Comparison of ENCODE assay signal across 8 cellular contexts in the genomic region with DNA sequence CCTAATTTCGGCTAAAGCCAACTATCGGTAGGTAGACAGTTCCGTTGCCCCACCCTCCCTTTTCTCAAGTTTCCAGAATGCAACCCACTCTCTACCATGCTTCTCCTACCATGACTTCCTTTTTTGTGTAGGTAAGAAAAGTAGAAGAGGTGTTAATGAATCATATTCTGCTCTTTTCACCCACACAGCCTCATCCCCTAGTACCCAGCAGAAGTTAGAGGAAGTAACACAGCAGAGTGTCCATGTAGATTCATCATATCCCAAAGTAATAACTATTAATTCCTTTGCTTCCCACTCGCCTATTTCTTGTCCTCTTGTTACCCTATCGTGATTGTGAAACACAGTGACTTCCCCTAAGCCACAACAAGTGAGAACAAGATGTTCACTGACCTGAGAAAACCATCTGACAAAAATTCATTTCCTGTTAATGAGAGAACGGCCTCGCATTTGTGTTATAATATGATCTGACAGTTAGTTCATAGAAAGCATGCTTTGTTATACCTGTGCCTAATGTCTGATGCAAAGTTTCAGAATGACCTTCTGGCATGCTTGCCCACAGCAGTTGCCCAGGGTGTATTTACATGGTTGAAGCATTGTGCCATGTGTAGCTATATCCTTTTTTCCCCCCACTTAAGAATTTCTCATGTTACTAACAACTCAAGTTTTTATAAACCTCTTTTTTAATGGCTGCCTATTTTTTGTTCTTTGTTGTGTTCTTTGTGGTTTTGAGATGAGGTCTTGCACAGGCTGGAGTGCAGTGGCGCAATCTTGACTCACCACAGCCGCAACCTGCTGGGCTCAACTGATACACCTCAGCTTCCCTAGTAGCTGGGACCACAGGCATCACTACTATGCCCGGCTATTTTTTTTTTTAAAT.
DNase-seq lines count a peak whose midpoint lies in the region; ATAC-seq and TF ChIP-seq lines count a peak whose summit lies in the region.

No MANE protein-coding gene starts in this region.

- intact Hi-C loops in sigmoid colon (cut with DNase I): no loop called here

- TF ChIP-seq POLR2A in sigmoid colon (IDR thresholded peaks at IDR 0.05): no peak

- no peak for TF ChIP-seq CTCF in sigmoid colon (IDR thresholded peaks at IDR 0.05)

- H3K27me3 ChIP-seq in BLaER1 treated with 17β-estradiol and CSF1 and Interleukin-3, amounts not matched to agents 10 nM and 100 nM: no peaks in the 10 kb centered on the region
- no peaks in the 10 kb centered on the region for H3K27me3 ChIP-seq in HAP-1 (ENCODE audit: low read depth)
- no peaks in the 10 kb centered on the region for H3K27me3 ChIP-seq in sigmoid colon

- no peaks in the 10 kb centered on the region for H4K20me1 ChIP-seq in BLaER1 treated with 17β-estradiol and CSF1 and Interleukin-3, amounts not matched to agents 10 nM and 100 nM

- H3K4me1 ChIP-seq in BLaER1 treated with 17β-estradiol and CSF1 and Interleukin-3, amounts not matched to agents 10 nM and 100 nM: peaks cover 34 to 52% (median 43%) of the 10 kb centered on the region in 10 experiments
- H3K4me1 ChIP-seq in HAP-1 (no peaks in the 10 kb centered on the region), sigmoid colon (no peaks in the 10 kb centered on the region)

- H3K4me3 ChIP-seq in BLaER1 treated with 17β-estradiol and CSF1 and Interleukin-3, amounts not matched to agents 10 nM and 100 nM: peak overlapping the region in 5 of 10 experiments; percentile 0 to 39 (median 4); a peak in 3 of 20 replicates
- H3K4me3 ChIP-seq in HAP-1 (no peak overlapping the region), sigmoid colon (no peak overlapping the region)

- peak in 1 of 4 donors; percentile 40 for TF ChIP-seq EP300 in sigmoid colon (IDR thresholded peaks at IDR 0.05)

- WGBS in sigmoid colon, 2 donors: 47 to 85% methylated on average over 10 of the region's 10 CpGs

- ATAC-seq in GM21390 (IDR thresholded peaks at IDR 0.05; ENCODE audit: unreplicated experiment): peak; percentile 80

- H3K9ac ChIP-seq in BLaER1 treated with 17β-estradiol and CSF1 and Interleukin-3, amounts not matched to agents 10 nM and 100 nM: peak overlapping the region in 8 of 11 experiments; percentile 2 to 52 (median 42); a peak in 11 of 22 replicates

- H3K27ac ChIP-seq in BLaER1 treated with 17β-estradiol and CSF1 and Interleukin-3, amounts not matched to agents 10 nM and 100 nM: peak overlapping the region in 9 of 11 experiments; percentile 20 to 73 (median 70); a peak in 17 of 22 replicates
- no peak overlapping the region for H3K27ac ChIP-seq in sigmoid colon

- H3K9me3 ChIP-seq in BLaER1 treated with 17β-estradiol and CSF1 and Interleukin-3, amounts not matched to agents 10 nM and 100 nM (replicated peaks in 1 of 11): peaks cover 0 to 4% (median 0%) of the 10 kb centered on the region in 11 experiments; a peak in 3 of 22 replicates
- H3K9me3 ChIP-seq in HAP-1 (no peaks in the 10 kb centered on the region), sigmoid colon (no peaks in the 10 kb centered on the region)

- peaks cover 24 to 38% (median 31%) of the 10 kb centered on the region in 11 experiments for H3K36me3 ChIP-seq in BLaER1 treated with 17β-estradiol and CSF1 and Interleukin-3, amounts not matched to agents 10 nM and 100 nM
- peaks cover 5% of the 10 kb centered on the region; the same call in 1 of the 2 replicates for H3K36me3 ChIP-seq in HAP-1 (replicated peaks)
- peaks cover 0 to 17% (median 1%) of the 10 kb centered on the region in 4 donors for H3K36me3 ChIP-seq in sigmoid colon

- in situ Hi-C loops in HAP-1 (cut with MboI; ENCODE audit: low sequenced_read_pairs): no loop called here

- DNase-seq in HT1080 (ENCODE audit: low read depth) (peak; percentile 98), fibroblast of the conjunctiva (ENCODE audit: low read depth) (peak; percentile 20), HAP-1 (ENCODE audit: low spot score in 2 of 2) (no peak), sigmoid colon (no peak)
- DNase-seq in activated CD8-positive, alpha-beta memory T cell treated with anti-CD3 and anti-CD28 coated beads for 24 hours: peak; percentile 70
- peak; percentile 40 to 50 for DNase-seq in stimulated activated CD8-positive, alpha-beta memory T cell treated with anti-CD3 and anti-CD28 coated beads, Interleukin-15, amount 100 ng/mL, for 4 hours (ENCODE audit: low read depth in 2 of 2)

- peak overlapping the region; percentile 69 to 92 (median 85) for H3K4me2 ChIP-seq in BLaER1 treated with 17β-estradiol and CSF1 and Interleukin-3, amounts not matched to agents 10 nM and 100 nM

Comparison
In these comparisons a context has a peak if more than half of its experiments do, and no peak if none do; other contexts are left out.
1. H3K27ac ChIP-seq: peak in BLaER1 treated with 17β-estradiol and CSF1 and Interleukin-3, amounts not matched to agents 10 nM and 100 nM (9 of 11); none in sigmoid colon (0 of 4).
2. DNase-seq: peak in HT1080 (single experiment), activated CD8-positive, alpha-beta memory T cell treated with anti-CD3 and anti-CD28 coated beads for 24 hours (single experiment), fibroblast of the conjunctiva (single experiment) and stimulated activated CD8-positive, alpha-beta memory T cell treated with anti-CD3 and anti-CD28 coated beads, Interleukin-15, amount 100 ng/mL, for 4 hours (2 of 2); none in HAP-1 (0 of 2) and sigmoid colon (single experiment).